Comparison of ENCODE assay signal across 1 cellular context in genomic region chr7:139848274-139848673, GRCh38.
TF ChIP-seq lines count a peak whose summit lies in the region.

No MANE protein-coding gene starts in this region.

TF ChIP-seq in HCT116, 20 proteins besides CTCF, POLR2A, EP300 and RAD21 (continued from another document):
- no peak for TF ChIP-seq REST (IDR thresholded peaks at IDR 0.05; ENCODE audit: low read depth)
